8 cellular contexts compared by ENCODE assay signal in genomic region chr6:63574554-63574900, GRCh38. TPM values are rescaled to one million over a fixed set of nuclear protein-coding genes. Genes with fewer than 3 reads are reported as not detected.
DNase-seq lines count a peak whose midpoint lies in the region; ATAC-seq and TF ChIP-seq lines count a peak whose summit lies in the region.

No MANE protein-coding gene starts in this region.

- TF ChIP-seq CTCF in SU-DHL-6 (IDR thresholded peaks at IDR 0.05; ENCODE audit: insufficient read depth, low read length, poor library complexity, severe bottlenecking), result no peak
- no peak for TF ChIP-seq CTCF in fibroblast of lung (conservative IDR thresholded peaks at IDR 0.05 in 1 of 2, IDR thresholded peaks at IDR 0.05 in 1 of 2; ENCODE audit: low read depth in 1 of 2, low read length in 2 of 2)
- no peak for TF ChIP-seq CTCF in retinal pigment epithelial cell (conservative IDR thresholded peaks at IDR 0.05; ENCODE audit: low read depth, low read length)

- H2AFZ ChIP-seq in SU-DHL-6 (ENCODE audit: low read depth, low read length, severe bottlenecking), result no peak overlapping the region
- H2AFZ ChIP-seq in fibroblast of lung (ENCODE audit: low read length), result no peak overlapping the region

- H3K79me2 ChIP-seq in SU-DHL-6 (ENCODE audit: insufficient read depth, low read length) (peaks cover 47% of the 10 kb centered on the region), fibroblast of lung (ENCODE audit: control insufficient read depth, insufficient read depth, low read length) (peaks cover 52% of the 10 kb centered on the region)

- DNase-seq in fibroblast of lung (ENCODE audit: low read depth in 2 of 2) (no peak), retinal pigment epithelial cell (ENCODE audit: low read depth) (no peak), SHP77 (lab: John Stamatoyannopoulos, UW) (no peak), cortex of kidney (lab: John Stamatoyannopoulos, UW) (no peak), NCI-H69 (lab: John Stamatoyannopoulos, UW) (no peak)

- no peak for ATAC-seq in HG02973 (IDR thresholded peaks at IDR 0.05; ENCODE audit: unreplicated experiment)

- no peak overlapping the region; the same call in 1 of the 2 replicates for H3K9ac ChIP-seq in SU-DHL-6 (ENCODE audit: low read length)
- H3K9ac ChIP-seq in fibroblast of lung (ENCODE audit: insufficient read depth, low read length), result no peak overlapping the region

- H3K4me2 ChIP-seq in SU-DHL-6 (ENCODE audit: low read depth, low read length, poor library complexity, severe bottlenecking), result peak overlapping the region; percentile 86
- peak overlapping the region; percentile 98 for H3K4me2 ChIP-seq in fibroblast of lung (ENCODE audit: extremely low read depth, insufficient read depth, low read length)

- peak overlapping the region; percentile 84 for H3K4me3 ChIP-seq in GM08714 (ENCODE audit: low read length)
- H3K4me3 ChIP-seq in SU-DHL-6 (ENCODE audit: insufficient read depth, low read length, poor library complexity, severe bottlenecking), result peak overlapping the region; percentile 94
- H3K4me3 ChIP-seq in fibroblast of lung (replicated peaks in 1 of 4; ENCODE audit: control extremely low read depth in 1 of 4, insufficient read depth in 1 of 4, low read depth in 3 of 4, low read length in 4 of 4), result peak overlapping the region; percentile 72 to 90 (median 86)
- peak overlapping the region; percentile 89 for H3K4me3 ChIP-seq in retinal pigment epithelial cell (ENCODE audit: low read length)

- H3K36me3 ChIP-seq in SU-DHL-6 (ENCODE audit: low read length) (peaks cover 30% of the 10 kb centered on the region), fibroblast of lung (ENCODE audit: control insufficient read depth, insufficient read depth, low read length) (peaks cover 6% of the 10 kb centered on the region)

- peaks cover 17% of the 10 kb centered on the region; the same call in 1 of the 2 replicates for H3F3A ChIP-seq in SU-DHL-6 (ENCODE audit: insufficient read depth)

- H4K20me1 ChIP-seq in SU-DHL-6 (ENCODE audit: low read depth, low read length) (peaks cover 39% of the 10 kb centered on the region), fibroblast of lung (ENCODE audit: control insufficient read depth, extremely low read depth, insufficient read depth, low read length) (no peaks in the 10 kb centered on the region)

- H3K9me3 ChIP-seq in SU-DHL-6 (ENCODE audit: insufficient read depth, low read length), result no peaks in the 10 kb centered on the region
- no peaks in the 10 kb centered on the region for H3K9me3 ChIP-seq in fibroblast of lung (ENCODE audit: control insufficient read depth, insufficient read depth, low read depth, low read length)

- 0 out of 2 replicates have a peak overlapping the region, but pooled peaks have one; percentile 85 for H3K27ac ChIP-seq in SU-DHL-6 (ENCODE audit: low read depth, low read length)
- H3K27ac ChIP-seq in fibroblast of lung (ENCODE audit: insufficient read depth, low read length), result no peak overlapping the region

- no peaks in the 10 kb centered on the region for H3K9me2 ChIP-seq in SU-DHL-6 (replicated peaks; ENCODE audit: insufficient read depth, low read length)

- H3K4me1 ChIP-seq in fibroblast of lung (ENCODE audit: control insufficient read depth, extremely low read depth, insufficient read depth, low read length), result no peaks in the 10 kb centered on the region

- no peaks in the 10 kb centered on the region for H3K27me3 ChIP-seq in SU-DHL-6 (ENCODE audit: low read length)
- H3K27me3 ChIP-seq in fibroblast of lung (ENCODE audit: control insufficient read depth, insufficient read depth, low read length), result no peaks in the 10 kb centered on the region

RNA-seq across cellular contexts. Expression of gene PTP4A1, which starts 2.2 kb away (rescaled TPM):
- 32.6 and 48.1 TPM in 2 replicates for total RNA-seq in fibroblast of lung
- 64.5 and 76.3 TPM in 2 replicates for polyA plus RNA-seq in fibroblast of lung
- 45.6 and 55.9 TPM in 2 replicates for polyA plus RNA-seq in fibroblast of lung (2012)
- polyA minus RNA-seq in fibroblast of lung (ENCODE audit: low replicate concordance), result 2.6 and 5.6 TPM in 2 replicates
